Comparison of ENCODE assay signal across 17 cellular contexts in genomic region chr12:10174986-10175614, GRCh38. TPM values are rescaled to one million over a fixed set of nuclear protein-coding genes. Genes with fewer than 3 reads are reported as not detected.
A peak's percentile ranks its signal among the peaks of the same experiment; 100 is the strongest.
DNase-seq lines count a peak whose midpoint lies in the region; ATAC-seq, FAIRE-seq and TF ChIP-seq lines count a peak whose summit lies in the region.
"Had no signal": no experiment of that assay in that cellular context is flagged by ENCODE, and none has a peak within 500 bp of the region (broad histone marks: within the 10 kb centered on the region; RNA-seq: fewer than 3 reads in every experiment).

No MANE protein-coding gene starts in this region.

- H3K27me3 ChIP-seq in Caco-2 (replicated peaks; ENCODE audit: control insufficient read depth, insufficient read depth, low read length) (no peaks in the 10 kb centered on the region), bronchial epithelial cell (ENCODE audit: control insufficient read depth, insufficient read depth, low read length) (no peaks in the 10 kb centered on the region), foreskin keratinocyte (no peaks in the 10 kb centered on the region), smooth muscle cell (ENCODE audit: low read depth) (no peaks in the 10 kb centered on the region)
- H3K27me3 ChIP-seq: BLaER1 treated with 17β-estradiol and CSF1 and Interleukin-3, amounts not matched to agents 10 nM and 100 nM had no signal

- H3K9me3 ChIP-seq in Caco-2 (no peaks in the 10 kb centered on the region), smooth muscle cell (replicated peaks; ENCODE audit: low read depth) (no peaks in the 10 kb centered on the region)
- H3K9me3 ChIP-seq: BLaER1 treated with 17β-estradiol and CSF1 and Interleukin-3, amounts not matched to agents 10 nM and 100 nM had no signal

- POLR2A ChIA-PET in Caco-2 (lab: Charles Lee) = interaction anchor here (0.6 to 1.3 kb wide), 4 partner anchors 8 to 38 kb away, joined by 3 to 12 read pairs (median 4); partner anchors contain the start of gene GABARAPL1

- H3K9ac ChIP-seq in smooth muscle cell (ENCODE audit: low read depth) = no peak overlapping the region
- H3K9ac ChIP-seq: BLaER1 treated with 17β-estradiol and CSF1 and Interleukin-3, amounts not matched to agents 10 nM and 100 nM had no signal

- no peak for FAIRE-seq in bronchial epithelial cell (lab: Jason Lieb, UNC)
- FAIRE-seq: G401.6 had no signal

- H3K4me1 ChIP-seq in Caco-2 (peaks cover 92% of the 10 kb centered on the region), foreskin keratinocyte (peaks cover 27% of the 10 kb centered on the region), smooth muscle cell (ENCODE audit: low read depth) (peaks cover 8% of the 10 kb centered on the region)

- no peak overlapping the region for H2AFZ ChIP-seq in smooth muscle cell (ENCODE audit: low read depth)

- H3K4me2 ChIP-seq in smooth muscle cell = no peak overlapping the region
- H3K4me2 ChIP-seq: BLaER1 treated with 17β-estradiol and CSF1 and Interleukin-3, amounts not matched to agents 10 nM and 100 nM had no signal

- no peaks in the 10 kb centered on the region for H4K20me1 ChIP-seq in smooth muscle cell (ENCODE audit: low read depth)
- H4K20me1 ChIP-seq: BLaER1 treated with 17β-estradiol and CSF1 and Interleukin-3, amounts not matched to agents 10 nM and 100 nM had no signal

- DNase-seq in Caco-2 = no peak
- DNase-seq in bronchial epithelial cell (ENCODE audit: low read depth) = peak; percentile 55
- peak in 1 of 2 donors; percentile 65 for DNase-seq in foreskin keratinocyte
- DNase-seq in smooth muscle cell (lab: John Stamatoyannopoulos, UW; ENCODE audit: unreplicated experiment) = no peak
- DNase-seq in germinal center (ENCODE audit: low spot score) = no peak
- DNase-seq in left lobe of liver (ENCODE audit: low spot score) = no peak
- no peak for DNase-seq in NCI-H82 (lab: John Stamatoyannopoulos, UW)
- DNase-seq: 8988T; CD4-positive, alpha-beta T cell; DMS79; GOT3; H9 had no signal

- H3K4me3 Mint-ChIP-seq in Caco-2 (ENCODE audit: unreplicated experiment) = no peak overlapping the region
- H3K4me3 Mint-ChIP-seq: CD4-positive, alpha-beta T cell; H9; IgD-negative memory B cell had no signal

- intact Hi-C loops in Caco-2 (cut with micrococcal nuclease; ENCODE audit: unreplicated experiment) = no loop called here

- H3K9me3 Mint-ChIP-seq in Caco-2 (ENCODE audit: unreplicated experiment) = no peaks in the 10 kb centered on the region
- H3K9me3 Mint-ChIP-seq: CD4-positive, alpha-beta T cell; H9; IgD-negative memory B cell had no signal

- no peaks in the 10 kb centered on the region for H3K79me2 ChIP-seq in smooth muscle cell (ENCODE audit: low read depth)

- peaks cover 4% of the 10 kb centered on the region for H3F3A ChIP-seq in smooth muscle cell (ENCODE audit: low read depth)

- ATAC-seq in foreskin keratinocyte (peak; percentile 81), GM18502 (IDR thresholded peaks at IDR 0.05; ENCODE audit: poor library complexity, unreplicated experiment) (no peak), left lobe of liver (no peak)

- no TSS peak for BruUV-seq in Caco-2 (replicated peaks; lab: Mats Ljungman, UMichigan)

- peaks cover 49% of the 10 kb centered on the region for H3K4me1 Mint-ChIP-seq in Caco-2 (ENCODE audit: low read depth, unreplicated experiment)
- H3K4me1 Mint-ChIP-seq: H9, IgD-negative memory B cell had no signal

- no peak overlapping the region for H3K4me3 ChIP-seq in Caco-2 (ENCODE audit: low read depth, low read length)
- H3K4me3 ChIP-seq in bronchial epithelial cell (ENCODE audit: low read depth, low read length) = no peak overlapping the region
- H3K4me3 ChIP-seq in smooth muscle cell = no peak overlapping the region
- H3K4me3 ChIP-seq: BLaER1 treated with 17β-estradiol and CSF1 and Interleukin-3, amounts not matched to agents 10 nM and 100 nM had no signal

- H3K27ac Mint-ChIP-seq in Caco-2 (ENCODE audit: unreplicated experiment) = peak overlapping the region; percentile 77
- H3K27ac Mint-ChIP-seq: CD4-positive, alpha-beta T cell; H9; IgD-negative memory B cell had no signal

- H3K36me3 Mint-ChIP-seq in Caco-2 (ENCODE audit: insufficient read depth, unreplicated experiment) = peaks cover 9% of the 10 kb centered on the region

- CTCF ChIA-PET in Caco-2 (lab: Charles Lee) = interaction anchor here (1.0 to 2.8 kb wide), 7 partner anchors 8 to 165 kb away, joined by 3 to 80 read pairs (median 6); no protein-coding TSS in a partner anchor

- TF ChIP-seq CTCF in Caco-2 (IDR thresholded peaks at IDR 0.05; ENCODE audit: insufficient read depth in 1 of 2, low read depth in 1 of 2, low read length in 1 of 2, severe bottlenecking in 1 of 2, unreplicated experiment in 1 of 2) (no peak), bronchial epithelial cell (IDR thresholded peaks at IDR 0.05; ENCODE audit: insufficient read depth, low read length, severe bottlenecking) (no peak), foreskin keratinocyte (conservative IDR thresholded peaks at IDR 0.05) (no peak), smooth muscle cell (IDR thresholded peaks at IDR 0.05; ENCODE audit: borderline replicate concordance, insufficient read depth, poor library complexity, severe bottlenecking) (no peak)

- H3K27ac ChIP-seq in foreskin keratinocyte (peak overlapping the region; percentile 94), smooth muscle cell (ENCODE audit: low read depth) (peak overlapping the region; percentile 64)
- H3K27ac ChIP-seq: BLaER1 treated with 17β-estradiol and CSF1 and Interleukin-3, amounts not matched to agents 10 nM and 100 nM had no signal

- WGBS in smooth muscle cell (ENCODE audit: low lambda C conversion rate) = 84% methylated on average over 2 of the region's 2 CpGs

- H3K36me3 ChIP-seq in Caco-2 (ENCODE audit: control insufficient read depth, insufficient read depth, low read length) (no peaks in the 10 kb centered on the region), bronchial epithelial cell (ENCODE audit: control insufficient read depth, insufficient read depth, low read length) (no peaks in the 10 kb centered on the region), smooth muscle cell (ENCODE audit: low read depth) (no peaks in the 10 kb centered on the region)
- H3K36me3 ChIP-seq: BLaER1 treated with 17β-estradiol and CSF1 and Interleukin-3, amounts not matched to agents 10 nM and 100 nM had no signal

- no peaks in the 10 kb centered on the region for H3K27me3 Mint-ChIP-seq in Caco-2 (ENCODE audit: insufficient read depth, unreplicated experiment)

RNA-seq across cellular contexts. Expression of gene OLR1, which starts 3.2 kb away (rescaled TPM):
- 176 and 183 TPM in 2 replicates for total RNA-seq in Caco-2 (2022)
- 0.38 TPM in 1 of 2 replicates, not detected in the other for total RNA-seq in bronchial epithelial cell
- total RNA-seq in foreskin keratinocyte = not detected in 2 replicates
- not detected in 2 replicates for polyA plus RNA-seq in foreskin keratinocyte
- total RNA-seq in smooth muscle cell = 7.4 and 14.5 TPM in 2 replicates
- polyA plus RNA-seq in smooth muscle cell = 5.4 and 6.7 TPM in 2 replicates
- 0.50 TPM for total RNA-seq in left lobe of liver
- total RNA-seq: CD4-positive, alpha-beta T cell; H9; HT-29 had no signal
- polyA plus RNA-seq: IgD-negative memory B cell had no signal

RNA-seq across cellular contexts. Expression of gene TMEM52B, which starts 3.7 kb away (rescaled TPM):
- total RNA-seq in Caco-2 (2022) (41.8 and 46.0 TPM in 2 replicates), bronchial epithelial cell (not detected in 2 replicates), foreskin keratinocyte (not detected in 2 replicates), smooth muscle cell (1.6 and 2.0 TPM in 2 replicates), left lobe of liver (not detected)
- polyA plus RNA-seq in foreskin keratinocyte (not detected in 2 replicates), smooth muscle cell (0.77 and 4.5 TPM in 2 replicates)
- total RNA-seq: CD4-positive, alpha-beta T cell; H9; HT-29 had no signal
- polyA plus RNA-seq: IgD-negative memory B cell had no signal

RNA-seq across cellular contexts. Expression of gene GABARAPL1, which starts 37.6 kb away (rescaled TPM):
- 106 TPM in 2 replicates for total RNA-seq in Caco-2 (2022)
- 21.3 and 32.9 TPM in 2 replicates for total RNA-seq in bronchial epithelial cell
- 9.0 and 12.1 TPM in 2 replicates for total RNA-seq in foreskin keratinocyte
- polyA plus RNA-seq in foreskin keratinocyte = 8.7 and 9.8 TPM in 2 replicates
- total RNA-seq in smooth muscle cell = 83.4 and 101 TPM in 2 replicates
- polyA plus RNA-seq in smooth muscle cell = 87.3 and 90.0 TPM in 2 replicates
- 92.9 TPM for total RNA-seq in left lobe of liver

RNA-seq across cellular contexts. Expression of gene CLEC7A, which starts 45.1 kb away (rescaled TPM):
- total RNA-seq in Caco-2 (2022) (not detected in 2 replicates), bronchial epithelial cell (not detected in 2 replicates), foreskin keratinocyte (0.07 TPM in 2 replicates), smooth muscle cell (0.27 TPM in 1 of 2 replicates, not detected in the other), left lobe of liver (1.2 TPM)
- polyA plus RNA-seq in foreskin keratinocyte (0.03 and 0.09 TPM in 2 replicates), smooth muscle cell (0.41 TPM in 1 of 2 replicates, not detected in the other)
- total RNA-seq: H9, HT-29 had no signal

Comparison
In these comparisons a context has a peak if more than half of its experiments do, and no peak if none do; other contexts are left out.
1. RNA of gene OLR1, which starts 3.2 kb away (total RNA-seq): 176 to 183 TPM in Caco-2; 7.4 to 14.5 TPM in smooth muscle cell, 0.50 TPM in left lobe of liver (single experiment), 0.38 TPM in bronchial epithelial cell and not detected in foreskin keratinocyte; every median in the first group is over 10 times any median in the second.
2. RNA of gene TMEM52B, which starts 3.7 kb away (total RNA-seq): 41.8 to 46.0 TPM in Caco-2; 1.6 to 2.0 TPM in smooth muscle cell, not detected in bronchial epithelial cell, not detected in foreskin keratinocyte and not detected in left lobe of liver (single experiment); every median in the first group is over 10 times any median in the second.